26 cellular contexts compared by ENCODE assay signal in genomic region chr22:40716116-40716515, GRCh38. TPM values are rescaled to one million over a fixed set of nuclear protein-coding genes. Genes with fewer than 3 reads are reported as not detected.
DNase-seq lines count a peak whose midpoint lies in the region; ATAC-seq and TF ChIP-seq lines count a peak whose summit lies in the region.
"Had no signal": no experiment of that assay in that cellular context is flagged by ENCODE, and none has a peak within 500 bp of the region (broad histone marks: within the 10 kb centered on the region; RNA-seq: fewer than 3 reads in every experiment).

No MANE protein-coding gene starts in this region.

- H3K27me3 Mint-ChIP-seq in mesothelial cell of epicardium (ENCODE audit: low read depth) (no peaks in the 10 kb centered on the region), nephron progenitor cell (ENCODE audit: low read depth, poor library complexity) (peaks cover 12% of the 10 kb centered on the region), WTC11 (ENCODE audit: low read depth) (peaks cover 18% of the 10 kb centered on the region)

- intact Hi-C loops in PC-3 (cut with micrococcal nuclease) = no loop called here

- H3K9me3 ChIP-seq in PC-3 (ENCODE audit: low read length) (no peaks in the 10 kb centered on the region), smooth muscle cell (replicated peaks; ENCODE audit: low read depth) (no peaks in the 10 kb centered on the region)
- H3K9me3 ChIP-seq: BE2C had no signal

- no TSS peak for BruUV-seq in PC-3 (replicated peaks; lab: Mats Ljungman, UMichigan)

- no peaks in the 10 kb centered on the region for H3K9me2 ChIP-seq in PC-3 (replicated peaks; ENCODE audit: low read length)

- CTCF ChIA-PET in PC-3 (lab: Charles Lee) (no interaction called here), WTC11 (lab: Charles Lee) (interaction anchor here (2.3 kb wide), 1 partner anchor 33 kb away, joined by 20 read pairs; no protein-coding TSS in a partner anchor)

- H3K36me3 Mint-ChIP-seq in mesothelial cell of epicardium (no peaks in the 10 kb centered on the region), nephron progenitor cell (ENCODE audit: low read depth) (no peaks in the 10 kb centered on the region), WTC11 (no peaks in the 10 kb centered on the region)
- H3K36me3 Mint-ChIP-seq: CD14-positive monocyte had no signal

- TF ChIP-seq CTCF in PC-3 (conservative IDR thresholded peaks at IDR 0.05; ENCODE audit: low read depth, low read length) = no peak
- no peak for TF ChIP-seq CTCF in mesothelial cell of epicardium (IDR thresholded peaks at IDR 0.05; ENCODE audit: unreplicated experiment)
- TF ChIP-seq CTCF in smooth muscle cell (IDR thresholded peaks at IDR 0.05; ENCODE audit: borderline replicate concordance, insufficient read depth, poor library complexity, severe bottlenecking) = no peak
- TF ChIP-seq CTCF in nephron progenitor cell (IDR thresholded peaks at IDR 0.05) = no peak
- TF ChIP-seq CTCF in WTC11 (IDR thresholded peaks at IDR 0.05) = no peak
- no peak for TF ChIP-seq CTCF in foreskin keratinocyte (conservative IDR thresholded peaks at IDR 0.05)

- POLR2A ChIA-PET in PC-3 (lab: Charles Lee; ENCODE audit: unreplicated experiment) (interaction anchor here (0.5 to 0.7 kb wide), 2 partner anchors 16 to 104 kb away, joined by 5 to 13 read pairs; no protein-coding TSS in a partner anchor), WTC11 (lab: Charles Lee) (no interaction called here)

- H3K79me2 ChIP-seq in PC-3 (ENCODE audit: low read length) (no peaks in the 10 kb centered on the region), smooth muscle cell (ENCODE audit: low read depth) (no peaks in the 10 kb centered on the region)

- H3K9me3 Mint-ChIP-seq in mesothelial cell of epicardium (no peaks in the 10 kb centered on the region), nephron progenitor cell (no peaks in the 10 kb centered on the region), WTC11 (no peaks in the 10 kb centered on the region)

- H3K27ac ChIP-seq in PC-3 (ENCODE audit: low read length) (no peak overlapping the region), smooth muscle cell (ENCODE audit: low read depth) (peak overlapping the region; percentile 52), foreskin keratinocyte (no peak overlapping the region)
- H3K27ac ChIP-seq: 22Rv1, KMS-11, PC-9 had no signal

- no peak overlapping the region for H3K4me2 ChIP-seq in PC-3 (ENCODE audit: low read length)
- no peak overlapping the region for H3K4me2 ChIP-seq in smooth muscle cell
- H3K4me2 ChIP-seq: KMS-11, PC-9 had no signal

- DNase-seq in NCI-H2171 treated with DMSO at 0.1 percent for 48 hours (lab: John Stamatoyannopoulos, UW) (peak; percentile 31), NCI-H2171 (lab: John Stamatoyannopoulos, UW) (no peak), PC-3 (peak; percentile 46), mesothelial cell of epicardium (ENCODE audit: low spot score in 2 of 2, unreplicated experiment in 2 of 2) (no peak), smooth muscle cell (lab: John Stamatoyannopoulos, UW; ENCODE audit: unreplicated experiment) (no peak), nephron progenitor cell (no peak), WTC11 (ENCODE audit: low spot score) (no peak), foreskin keratinocyte (no peak)
- DNase-seq: ACHN; BE2C; Calu3; DND-41; NCI-H1048; NCI-H1417; NCI-H1694 treated with DMSO at 0.1 percent for 48 hours; NCI-H2081; NCI-H524; NCI-H82; NK-92 treated with Interleukin-12 subunit alpha and Interleukin-12 subunit beta, amount 100 ng/mL, for 24 hours; PC-9; RPMI8226; SHP77 had no signal

- ATAC-seq in PC-3 (peak; percentile 39; the same call in 1 of the 2 replicates), WTC11 (no peak), foreskin keratinocyte (no peak)

- H3K4me3 ChIP-seq in PC-3 (ENCODE audit: low read length) (no peak overlapping the region), smooth muscle cell (no peak overlapping the region)
- H3K4me3 ChIP-seq: PC-9 had no signal

- WGBS in smooth muscle cell (ENCODE audit: low lambda C conversion rate) = 63% methylated on average over 9 of the region's 9 CpGs

- no peak overlapping the region for H3K9ac ChIP-seq in PC-3 (ENCODE audit: low read length)
- H3K9ac ChIP-seq in smooth muscle cell (ENCODE audit: low read depth) = no peak overlapping the region
- H3K9ac ChIP-seq: KMS-11 had no signal

- H3K27ac Mint-ChIP-seq in mesothelial cell of epicardium (peak overlapping the region; percentile 23), nephron progenitor cell (no peak overlapping the region), WTC11 (no peak overlapping the region)
- H3K27ac Mint-ChIP-seq: CD14-positive monocyte had no signal

- H3K4me1 Mint-ChIP-seq in mesothelial cell of epicardium (peaks cover 45% of the 10 kb centered on the region), nephron progenitor cell (peaks cover 59% of the 10 kb centered on the region), WTC11 (peaks cover 40% of the 10 kb centered on the region)

- H2AFZ ChIP-seq in PC-3 (ENCODE audit: low read length) = no peak overlapping the region
- H2AFZ ChIP-seq in smooth muscle cell (ENCODE audit: low read depth) = no peak overlapping the region
- H2AFZ ChIP-seq: PC-9 had no signal

- no peak overlapping the region for H3K4me3 Mint-ChIP-seq in mesothelial cell of epicardium
- no peak overlapping the region for H3K4me3 Mint-ChIP-seq in nephron progenitor cell
- no peak overlapping the region for H3K4me3 Mint-ChIP-seq in WTC11
- H3K4me3 Mint-ChIP-seq: CD14-positive monocyte had no signal

- no peaks in the 10 kb centered on the region for H4K20me1 ChIP-seq in PC-3 (ENCODE audit: low read length)
- H4K20me1 ChIP-seq in smooth muscle cell (ENCODE audit: low read depth) = no peaks in the 10 kb centered on the region

- H3K27me3 ChIP-seq in PC-3 (ENCODE audit: low read length) = no peaks in the 10 kb centered on the region
- no peaks in the 10 kb centered on the region for H3K27me3 ChIP-seq in smooth muscle cell (ENCODE audit: low read depth)
- H3K27me3 ChIP-seq in foreskin keratinocyte = no peaks in the 10 kb centered on the region
- H3K27me3 ChIP-seq: BE2C had no signal

- H3F3A ChIP-seq in PC-3 (ENCODE audit: low read length, unreplicated experiment) (no peaks in the 10 kb centered on the region), smooth muscle cell (ENCODE audit: low read depth) (peaks cover 22% of the 10 kb centered on the region)

- peaks cover 22% of the 10 kb centered on the region for H3K4me1 ChIP-seq in PC-3 (ENCODE audit: insufficient read depth, low read length)
- peaks cover 8% of the 10 kb centered on the region for H3K4me1 ChIP-seq in smooth muscle cell (ENCODE audit: low read depth)
- peaks cover 7% of the 10 kb centered on the region for H3K4me1 ChIP-seq in foreskin keratinocyte

- no peaks in the 10 kb centered on the region for H3K36me3 ChIP-seq in PC-3 (ENCODE audit: low read depth, low read length)
- no peaks in the 10 kb centered on the region for H3K36me3 ChIP-seq in smooth muscle cell (ENCODE audit: low read depth)
- H3K36me3 ChIP-seq: BE2C had no signal

TF ChIP-seq in WTC11, 78 proteins besides CTCF, POLR2A, EP300 and RAD21 (continues in another document):
- TF ChIP-seq NFE2L1 (CRISPR knock-in tag; IDR thresholded peaks at IDR 0.05) (no peak), NR3C1 (CRISPR knock-in tag; conservative IDR thresholded peaks at IDR 0.05; ENCODE audit: low read depth) (no peak), ETV6 (CRISPR knock-in tag; IDR thresholded peaks at IDR 0.05) (no peak), E2F5 (CRISPR knock-in tag; IDR thresholded peaks at IDR 0.05) (no peak), ARID4B (CRISPR knock-in tag; IDR thresholded peaks at IDR 0.05; ENCODE audit: borderline replicate concordance) (no peak), KAT7 (CRISPR knock-in tag; IDR thresholded peaks at IDR 0.05; ENCODE audit: borderline replicate concordance) (no peak), TEAD1 (CRISPR knock-in tag; IDR thresholded peaks at IDR 0.05) (no peak), ZNF232 (CRISPR knock-in tag; IDR thresholded peaks at IDR 0.05) (no peak)

RNA-seq across cellular contexts. Expression of gene MCHR1, which starts 36.8 kb away (rescaled TPM):
- total RNA-seq in PC-3 (2014; rRNA removed) (not detected in 2 replicates), mesothelial cell of epicardium (2.5 to 3.5 TPM (median 3.2 TPM) in 3 replicates), smooth muscle cell (11.8 and 24.6 TPM in 2 replicates), WTC11 (2021) (0.57 to 1.0 TPM (median 0.69 TPM) in 3 replicates), foreskin keratinocyte (0.27 and 0.28 TPM in 2 replicates)
- polyA plus RNA-seq in smooth muscle cell (12.8 and 18.9 TPM in 2 replicates), foreskin keratinocyte (0.11 and 0.39 TPM in 2 replicates)
- total RNA-seq: Calu3, SK-MEL-5 had no signal

Comparison
In these comparisons a context has a peak if more than half of its experiments do, and no peak if none do; other contexts are left out.
1. DNase-seq: peak in NCI-H2171 treated with DMSO at 0.1 percent for 48 hours (single experiment) and PC-3 (single experiment); none in NCI-H2171 (single experiment), mesothelial cell of epicardium (0 of 2), smooth muscle cell (single experiment), nephron progenitor cell (single experiment), WTC11 (single experiment) and foreskin keratinocyte (0 of 2).